14 cellular contexts compared by ENCODE assay signal in genomic region chr22:38162881-38163843, GRCh38. TPM values are rescaled to one million over a fixed set of nuclear protein-coding genes. Genes with fewer than 3 reads are reported as not detected.
A peak's percentile ranks its signal among the peaks of the same experiment; 100 is the strongest.
DNase-seq lines count a peak whose midpoint lies in the region; ATAC-seq, FAIRE-seq and TF ChIP-seq lines count a peak whose summit lies in the region.
"Had no signal": no experiment of that assay in that cellular context is flagged by ENCODE, and none has a peak within 500 bp of the region (broad histone marks: within the 10 kb centered on the region; RNA-seq: fewer than 3 reads in every experiment).

No MANE protein-coding gene starts in this region.

- no peaks in the 10 kb centered on the region for H4K20me1 ChIP-seq in OCI-LY3 (ENCODE audit: insufficient read depth, low read length)
- H4K20me1 ChIP-seq in HepG2 (ENCODE audit: insufficient read depth, low read length), result no peaks in the 10 kb centered on the region

- H3K9me3 ChIP-seq in OCI-LY3 (ENCODE audit: insufficient read depth, low read length), result 0 out of 2 replicates have a peak, but pooled peaks cover 5% of the 10 kb centered on the region
- H3K9me3 ChIP-seq in HepG2 (ENCODE audit: low read length), result no peaks in the 10 kb centered on the region
- H3K9me3 ChIP-seq: tibial artery had no signal

- H3K9ac ChIP-seq in OCI-LY3 (ENCODE audit: low read length), result peak overlapping the region; percentile 54; the same call in 1 of the 2 replicates
- 0 out of 2 replicates have a peak overlapping the region, but pooled peaks have one; percentile 50 for H3K9ac ChIP-seq in HepG2 (ENCODE audit: insufficient read depth, low read depth, low read length)

- H3K4me2 ChIP-seq in OCI-LY3 (ENCODE audit: low read length) (peak overlapping the region; percentile 79), HepG2 (ENCODE audit: low read depth, low read length) (peak overlapping the region; percentile 77; the same call in 1 of the 2 replicates)

- TF ChIP-seq POLR2A in HepG2 (IDR thresholded peaks at IDR 0.05; ENCODE audit: insufficient read depth in 1 of 2, low read depth in 2 of 2, low read length in 2 of 2), result no peak

- TF ChIP-seq CTCF in 22Rv1 (IDR thresholded peaks at IDR 0.05) (no peak), OCI-LY3 (IDR thresholded peaks at IDR 0.05; ENCODE audit: low read depth, low read length) (no peak), HepG2 (CRISPR knock-in tag; IDR thresholded peaks at IDR 0.05) (no peak)

- no TSS peak for BruUV-seq in HepG2 (replicated peaks; lab: Mats Ljungman, UMichigan)

- no peak for TF ChIP-seq EP300 in HepG2 (IDR thresholded peaks at IDR 0.05; ENCODE audit: low read depth in 2 of 2, low read length in 2 of 2)
- no peak for TF ChIP-seq EP300 in HepG2 (CRISPR knock-in tag; IDR thresholded peaks at IDR 0.05; ENCODE audit: borderline replicate concordance)

- ATAC-seq in GM19438 (IDR thresholded peaks at IDR 0.05; ENCODE audit: low read depth, unreplicated experiment) (peak; percentile 42), HepG2 (no peak; the same call in 2 of the 3 replicates), GM18520 (IDR thresholded peaks at IDR 0.05; ENCODE audit: unreplicated experiment) (no peak)

- no peak for DNase-seq in HepG2 (ENCODE audit: low spot score)
- DNase-seq in NCI-H1436 (lab: John Stamatoyannopoulos, UW), result no peak
- DNase-seq in stimulated activated naive CD4-positive, alpha-beta T cell treated with Interleukin-2 at 50 U/mL for 16 hours (lab: John Stamatoyannopoulos, UW), result no peak
- no peak for DNase-seq in anterior cingulate cortex (lab: John Stamatoyannopoulos, UW)
- DNase-seq: activated CD4-positive, alpha-beta T cell treated with anti-CD3 and anti-CD28 coated beads for 4 hours; activated T-cell treated with anti-CD3 and anti-CD28 coated beads, Interleukin-2, amount 50 U/mL, for 48 hours; DMS153; NCI-H2171 treated with DMSO at 0.1 percent for 48 hours; T-cell had no signal

- in situ Hi-C loops in HepG2 (cut with HindIII; ENCODE audit: extremely low pct_ligation_motif_present, low pct_unique_long_range_greater_than_20kb), result no loop called here

- H3K4me3 ChIP-seq in OCI-LY3 (ENCODE audit: low read length) (no peak overlapping the region), HepG2 (replicated peaks in 1 of 3; ENCODE audit: insufficient read depth in 1 of 3, low read depth in 2 of 3, low read length in 3 of 3) (no peak overlapping the region)
- H3K4me3 ChIP-seq: tibial artery had no signal

- H3K4me1 ChIP-seq in OCI-LY3 (ENCODE audit: low read length) (peaks cover 32% of the 10 kb centered on the region), HepG2 (ENCODE audit: insufficient read depth, low read length) (peaks cover 39% of the 10 kb centered on the region)

- 66% methylated on average over 12 of the region's 14 CpGs for WGBS in HepG2 (ENCODE audit: low lambda C conversion rate)

- H3K27me3 ChIP-seq in OCI-LY3 (ENCODE audit: low read depth, low read length), result no peaks in the 10 kb centered on the region
- no peaks in the 10 kb centered on the region for H3K27me3 ChIP-seq in HepG2 (ENCODE audit: control insufficient read depth in 1 of 2, insufficient read depth in 2 of 2, low read length in 2 of 2)
- H3K27me3 ChIP-seq: tibial artery had no signal

- H2AFZ ChIP-seq in OCI-LY3 (ENCODE audit: low read depth, low read length) (no peak overlapping the region), HepG2 (ENCODE audit: low read length) (no peak overlapping the region)

- intact Hi-C loops in HepG2 (cut with micrococcal nuclease; ENCODE audit: unreplicated experiment), result no loop called here

- H3K36me3 ChIP-seq in OCI-LY3 (replicated peaks; ENCODE audit: low read depth, low read length), result peaks cover 8% of the 10 kb centered on the region
- no peaks in the 10 kb centered on the region; a peak in 1 of 5 replicates for H3K36me3 ChIP-seq in HepG2 (replicated peaks in 1 of 2; ENCODE audit: control insufficient read depth in 1 of 2, insufficient read depth in 2 of 2, low read length in 2 of 2)

- CTCF ChIA-PET in HepG2 (lab: Yijun Ruan, JAX; ENCODE audit: low intra/inter-chr PET ratio, low total read pairs), result no interaction called here

- TF ChIP-seq RAD21 in HepG2 (CRISPR knock-in tag; IDR thresholded peaks at IDR 0.05), result no peak

- no peak for FAIRE-seq in HepG2 (lab: Jason Lieb, UNC)

- H3K27ac ChIP-seq in 22Rv1, result 0 out of 2 replicates have a peak overlapping the region, but pooled peaks have one; percentile 15
- peak overlapping the region; percentile 68 for H3K27ac ChIP-seq in OCI-LY3 (ENCODE audit: low read length)
- peak overlapping the region; percentile 67 for H3K27ac ChIP-seq in HepG2 (ENCODE audit: extremely low read length, insufficient read depth, low read length)
- H3K27ac ChIP-seq: tibial artery had no signal

- POLR2A ChIA-PET in HepG2 (lab: Yijun Ruan, JAX), result interaction anchor here (1.1 to 3.6 kb wide), 6 partner anchors 13 to 55 kb away, joined by 3 to 46 read pairs (median 12); partner anchors contain the start of genes BAIAP2L2, MAFF and PLA2G6

- H3K79me2 ChIP-seq in OCI-LY3 (ENCODE audit: low read length) (no peaks in the 10 kb centered on the region), HepG2 (ENCODE audit: insufficient read depth, low read length) (peaks cover 2% of the 10 kb centered on the region)

RNA-seq across cellular contexts. Expression of gene PLA2G6, which starts 18.5 kb away (rescaled TPM):
- total RNA-seq in HepG2 (2016; rRNA removed; fragmentation: Illumina TruSeq; extraction: Trizol), result 1.8 and 4.8 TPM in 2 replicates
- total RNA-seq in HepG2 (2016; cell fraction: cytosol; rRNA removed; fragmentation: Illumina TruSeq; extraction: Trizol; ENCODE audit: low read depth), result 0.61 and 0.71 TPM in 2 replicates
- 1.9 and 5.2 TPM in 2 replicates for total RNA-seq in HepG2 (2016; cell fraction: insoluble cytoplasmic fraction; rRNA removed; fragmentation: Illumina TruSeq; extraction: Trizol)
- total RNA-seq in HepG2 (2016; cell fraction: membrane; rRNA removed; fragmentation: Illumina TruSeq; extraction: Trizol), result 1.3 TPM in 2 replicates
- 8.4 and 11.2 TPM in 2 replicates for total RNA-seq in HepG2 (2016; cell fraction: nucleus; rRNA removed; fragmentation: Illumina TruSeq; extraction: Trizol)
- 11.5 and 12.3 TPM in 2 replicates for polyA plus RNA-seq in HepG2 (2011; rRNA removed)
- 2.7 and 3.9 TPM in 2 replicates for polyA plus RNA-seq in HepG2 (2011; cell fraction: cytosol; rRNA removed)
- polyA plus RNA-seq in HepG2 (2011; cell fraction: nucleus; rRNA removed), result 73.3 and 101 TPM in 2 replicates
- polyA plus RNA-seq in HepG2 (2012), result 6.5 and 7.3 TPM in 2 replicates
- 0.44 and 0.53 TPM in 2 replicates for polyA plus RNA-seq in HepG2 (2016; cell fraction: cytosol; fragmentation: Illumina TruSeq; extraction: Trizol; ENCODE audit: low read depth)
- 0.96 and 1.7 TPM in 2 replicates for polyA plus RNA-seq in HepG2 (2016; cell fraction: insoluble cytoplasmic fraction; fragmentation: Illumina TruSeq; extraction: Trizol; ENCODE audit: low read depth)
- 0.88 and 1.6 TPM in 2 replicates for polyA plus RNA-seq in HepG2 (2016; cell fraction: membrane; fragmentation: Illumina TruSeq; extraction: Trizol; ENCODE audit: low read depth)
- 22.2 and 23.2 TPM in 2 replicates for polyA plus RNA-seq in HepG2 (2016; cell fraction: nucleus; fragmentation: Illumina TruSeq; extraction: Trizol; ENCODE audit: insufficient read depth, low read depth)
- 27.4 and 36.9 TPM in 2 replicates for polyA minus RNA-seq in HepG2 (2011; rRNA and poly(A)+ RNA removed; ENCODE audit: low replicate concordance)
- 2.6 and 3.8 TPM in 2 replicates for polyA minus RNA-seq in HepG2 (2011; cell fraction: cytosol; rRNA and poly(A)+ RNA removed)
- 21.3 and 31.8 TPM in 2 replicates for polyA minus RNA-seq in HepG2 (2011; cell fraction: nucleus; rRNA and poly(A)+ RNA removed)

RNA-seq across cellular contexts. Expression of gene MAFF, which starts 38.6 kb away (rescaled TPM):
- total RNA-seq in HepG2 (2016; rRNA removed; fragmentation: Illumina TruSeq; extraction: Trizol), result 3.1 and 5.4 TPM in 2 replicates
- total RNA-seq in HepG2 (2016; cell fraction: cytosol; rRNA removed; fragmentation: Illumina TruSeq; extraction: Trizol; ENCODE audit: low read depth), result 1.1 and 1.3 TPM in 2 replicates
- total RNA-seq in HepG2 (2016; cell fraction: insoluble cytoplasmic fraction; rRNA removed; fragmentation: Illumina TruSeq; extraction: Trizol), result 3.7 and 5.5 TPM in 2 replicates
- 2.3 and 2.5 TPM in 2 replicates for total RNA-seq in HepG2 (2016; cell fraction: membrane; rRNA removed; fragmentation: Illumina TruSeq; extraction: Trizol)
- total RNA-seq in HepG2 (2016; cell fraction: nucleus; rRNA removed; fragmentation: Illumina TruSeq; extraction: Trizol), result 4.4 and 6.4 TPM in 2 replicates
- polyA plus RNA-seq in HepG2 (2011; rRNA removed), result 14.3 and 17.1 TPM in 2 replicates
- polyA plus RNA-seq in HepG2 (2011; cell fraction: cytosol; rRNA removed), result 15.6 and 18.3 TPM in 2 replicates
- polyA plus RNA-seq in HepG2 (2011; cell fraction: nucleus; rRNA removed), result 15.7 and 16.6 TPM in 2 replicates
- 12.4 and 26.2 TPM in 2 replicates for polyA plus RNA-seq in HepG2 (2012)
- 0.70 and 0.71 TPM in 2 replicates for polyA plus RNA-seq in HepG2 (2016; cell fraction: cytosol; fragmentation: Illumina TruSeq; extraction: Trizol; ENCODE audit: low read depth)
- polyA plus RNA-seq in HepG2 (2016; cell fraction: insoluble cytoplasmic fraction; fragmentation: Illumina TruSeq; extraction: Trizol; ENCODE audit: low read depth), result 3.5 and 3.7 TPM in 2 replicates
- polyA plus RNA-seq in HepG2 (2016; cell fraction: membrane; fragmentation: Illumina TruSeq; extraction: Trizol; ENCODE audit: low read depth), result 1.2 and 1.9 TPM in 2 replicates
- 7.1 and 7.9 TPM in 2 replicates for polyA plus RNA-seq in HepG2 (2016; cell fraction: nucleus; fragmentation: Illumina TruSeq; extraction: Trizol; ENCODE audit: insufficient read depth, low read depth)
- polyA minus RNA-seq in HepG2 (2011; rRNA and poly(A)+ RNA removed; ENCODE audit: low replicate concordance), result 2.5 and 12.3 TPM in 2 replicates
- polyA minus RNA-seq in HepG2 (2011; cell fraction: cytosol; rRNA and poly(A)+ RNA removed), result 11.3 and 12.8 TPM in 2 replicates
- polyA minus RNA-seq in HepG2 (2011; cell fraction: nucleus; rRNA and poly(A)+ RNA removed), result 7.3 and 8.1 TPM in 2 replicates

RNA-seq across cellular contexts. Expression of gene BAIAP2L2, which starts 52.7 kb away (rescaled TPM):
- total RNA-seq in HepG2 (2016; rRNA removed; fragmentation: Illumina TruSeq; extraction: Trizol), result 3.0 and 4.4 TPM in 2 replicates
- 2.2 and 2.3 TPM in 2 replicates for total RNA-seq in HepG2 (2016; cell fraction: cytosol; rRNA removed; fragmentation: Illumina TruSeq; extraction: Trizol; ENCODE audit: low read depth)
- total RNA-seq in HepG2 (2016; cell fraction: insoluble cytoplasmic fraction; rRNA removed; fragmentation: Illumina TruSeq; extraction: Trizol), result 1.8 and 4.6 TPM in 2 replicates
- total RNA-seq in HepG2 (2016; cell fraction: membrane; rRNA removed; fragmentation: Illumina TruSeq; extraction: Trizol), result 2.9 and 3.5 TPM in 2 replicates
- total RNA-seq in HepG2 (2016; cell fraction: nucleus; rRNA removed; fragmentation: Illumina TruSeq; extraction: Trizol), result 3.9 and 4.3 TPM in 2 replicates
- polyA plus RNA-seq in HepG2 (2011; rRNA removed), result 7.5 and 8.4 TPM in 2 replicates
- 3.0 and 4.7 TPM in 2 replicates for polyA plus RNA-seq in HepG2 (2011; cell fraction: cytosol; rRNA removed)
- 77.2 and 103 TPM in 2 replicates for polyA plus RNA-seq in HepG2 (2011; cell fraction: nucleus; rRNA removed)
- polyA plus RNA-seq in HepG2 (2012), result 5.6 and 7.7 TPM in 2 replicates
- polyA plus RNA-seq in HepG2 (2016; cell fraction: cytosol; fragmentation: Illumina TruSeq; extraction: Trizol; ENCODE audit: low read depth), result 3.1 and 3.4 TPM in 2 replicates
- 4.8 and 7.0 TPM in 2 replicates for polyA plus RNA-seq in HepG2 (2016; cell fraction: insoluble cytoplasmic fraction; fragmentation: Illumina TruSeq; extraction: Trizol; ENCODE audit: low read depth)
- 4.5 TPM in 2 replicates for polyA plus RNA-seq in HepG2 (2016; cell fraction: membrane; fragmentation: Illumina TruSeq; extraction: Trizol; ENCODE audit: low read depth)
- 34.3 and 34.8 TPM in 2 replicates for polyA plus RNA-seq in HepG2 (2016; cell fraction: nucleus; fragmentation: Illumina TruSeq; extraction: Trizol; ENCODE audit: insufficient read depth, low read depth)
- polyA minus RNA-seq in HepG2 (2011; rRNA and poly(A)+ RNA removed; ENCODE audit: low replicate concordance), result 0.23 and 3.8 TPM in 2 replicates
- polyA minus RNA-seq in HepG2 (2011; cell fraction: cytosol; rRNA and poly(A)+ RNA removed), result 3.0 and 4.1 TPM in 2 replicates
- 4.5 and 5.1 TPM in 2 replicates for polyA minus RNA-seq in HepG2 (2011; cell fraction: nucleus; rRNA and poly(A)+ RNA removed)

Comparison
In these comparisons a context has a peak if more than half of its experiments do, and no peak if none do; other contexts are left out.
1. H3K27ac ChIP-seq: peak in every context shown above with its lines; median percentile 68 in OCI-LY3; 67 in HepG2; 15 in 22Rv1.